ENCODE assay signal across 8 cellular contexts in the genomic region with DNA sequence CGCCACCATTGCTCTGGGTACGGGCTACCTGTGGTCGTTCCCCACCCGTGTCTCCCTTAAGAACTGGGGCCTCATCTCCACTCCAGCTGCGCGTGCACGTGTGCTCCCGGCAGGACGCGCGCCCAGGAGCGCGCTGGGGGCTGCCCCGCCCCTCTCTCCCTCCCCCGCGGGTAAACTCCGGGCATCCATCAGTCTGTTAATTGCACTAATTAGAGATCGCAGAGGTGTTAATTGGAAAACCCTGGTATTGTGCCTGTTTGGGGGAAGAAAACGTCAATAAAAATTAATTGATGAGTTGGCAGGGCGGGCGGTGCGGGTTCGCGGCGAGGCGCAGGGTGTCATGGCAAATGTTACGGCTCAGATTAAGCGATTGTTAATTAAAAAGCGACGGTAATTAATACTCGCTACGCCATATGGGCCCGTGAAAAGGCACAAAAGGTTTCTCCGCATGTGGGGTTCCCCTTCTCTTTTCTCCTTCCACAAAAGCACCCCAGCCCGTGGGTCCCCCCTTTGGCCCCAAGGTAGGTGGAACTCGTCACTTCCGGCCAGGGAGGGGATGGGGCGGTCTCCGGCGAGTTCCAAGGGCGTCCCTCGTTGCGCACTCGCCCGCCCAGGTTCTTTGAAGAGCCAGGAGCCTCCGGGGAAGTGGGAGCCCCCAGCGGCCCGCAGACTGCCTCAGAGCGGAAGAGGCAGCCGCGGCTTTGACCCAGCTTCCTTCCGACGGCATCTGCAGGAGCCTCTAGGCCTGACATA. TPM values are rescaled to one million over a fixed set of nuclear protein-coding genes. Genes with fewer than 3 reads are reported as not detected.
DNase-seq lines count a peak whose midpoint lies in the region; ATAC-seq, FAIRE-seq and TF ChIP-seq lines count a peak whose summit lies in the region.

No MANE protein-coding gene starts in this region.

- no peak overlapping the region for H3K27ac ChIP-seq in kidney (ENCODE audit: low read depth in 2 of 2, low read length in 2 of 2)

- H3K36me3 ChIP-seq in kidney (ENCODE audit: control insufficient read depth in 1 of 2, insufficient read depth in 2 of 2, low read length in 2 of 2) (peaks cover 2 to 3% of the 10 kb centered on the region in 2 donors), BE2C (no peaks in the 10 kb centered on the region; the same call in 1 of the 2 replicates)

- H3K9me3 ChIP-seq in kidney (ENCODE audit: control insufficient read depth in 1 of 2, low read length in 2 of 2), result no peaks in the 10 kb centered on the region
- H3K9me3 ChIP-seq in BE2C, result no peaks in the 10 kb centered on the region

- DNase-seq in GDM1 (lab: John Stamatoyannopoulos, UW) (peak; percentile 95), T-helper 9 cell (peak; percentile 87), astrocyte of the cerebellum (ENCODE audit: low read depth) (no peak), kidney (peak; percentile 87), BE2C (no peak), D341Med (ENCODE audit: low spot score) (no peak)
- DNase-seq in stimulated activated CD4-positive, alpha-beta T cell treated with anti-CD3 and anti-CD28 coated beads, TNF-alpha, amount 100 ng/mL, for 4 hours (ENCODE audit: low read depth in 3 of 3), result peak; percentile 55 to 62 (median 57)

- TF ChIP-seq CTCF in astrocyte of the cerebellum (IDR thresholded peaks at IDR 0.05; ENCODE audit: low read depth, low read length, missing control alignments) (no peak), kidney (IDR thresholded peaks at IDR 0.05; ENCODE audit: borderline replicate concordance, extremely low read depth, insufficient read depth) (no peak), BE2C (IDR thresholded peaks at IDR 0.05; ENCODE audit: low read depth, low read length) (no peak)

- in situ Hi-C loops in astrocyte of the cerebellum (cut with HindIII; ENCODE audit: low sequenced_read_pairs), result no loop called here

- no peaks in the 10 kb centered on the region for H3K27me3 ChIP-seq in BE2C

- no peak overlapping the region for H3K9ac ChIP-seq in kidney (ENCODE audit: low read length in 2 of 2)

- intact Hi-C loops in kidney (cut with DNase I), result no loop called here

- H3K4me3 ChIP-seq in astrocyte of the cerebellum (ENCODE audit: low read depth, low read length) (peak overlapping the region; percentile 37), kidney (ENCODE audit: low read length in 2 of 2) (peak overlapping the region in 1 of 2 donors; percentile 22), BE2C (ENCODE audit: low read depth, low read length) (no peak overlapping the region)

- peak; percentile 76 for ATAC-seq in HG02798 (IDR thresholded peaks at IDR 0.05; ENCODE audit: poor library complexity, unreplicated experiment)

- H3K4me1 ChIP-seq in kidney (ENCODE audit: control insufficient read depth in 1 of 2, insufficient read depth in 1 of 2, low read depth in 1 of 2, low read length in 2 of 2), result no peaks in the 10 kb centered on the region
- H3K4me1 ChIP-seq in BE2C, result peaks cover 4% of the 10 kb centered on the region

- FAIRE-seq in kidney (lab: Jason Lieb, UNC), result no peak

RNA-seq across cellular contexts. Expression of gene FOXP4, which starts 14.4 kb away (rescaled TPM):
- total RNA-seq in kidney, result 33.2 TPM
- polyA plus RNA-seq in kidney (ENCODE audit: insufficient read depth, low read depth, low replicate concordance), result 14.0 TPM
- polyA plus RNA-seq in BE2C (2012; ENCODE audit: insufficient read depth, insufficient read length, low read depth), result 42.7 TPM

Comparison
In these comparisons a context has a peak if more than half of its experiments do, and no peak if none do; other contexts are left out.
1. DNase-seq: peak in GDM1 (single experiment), T-helper 9 cell (single experiment), kidney (single experiment) and stimulated activated CD4-positive, alpha-beta T cell treated with anti-CD3 and anti-CD28 coated beads, TNF-alpha, amount 100 ng/mL, for 4 hours (3 of 3); none in astrocyte of the cerebellum (single experiment), BE2C (single experiment) and D341Med (single experiment).